Comparison of ENCODE assay signal across 1 cellular context in the genomic region with DNA sequence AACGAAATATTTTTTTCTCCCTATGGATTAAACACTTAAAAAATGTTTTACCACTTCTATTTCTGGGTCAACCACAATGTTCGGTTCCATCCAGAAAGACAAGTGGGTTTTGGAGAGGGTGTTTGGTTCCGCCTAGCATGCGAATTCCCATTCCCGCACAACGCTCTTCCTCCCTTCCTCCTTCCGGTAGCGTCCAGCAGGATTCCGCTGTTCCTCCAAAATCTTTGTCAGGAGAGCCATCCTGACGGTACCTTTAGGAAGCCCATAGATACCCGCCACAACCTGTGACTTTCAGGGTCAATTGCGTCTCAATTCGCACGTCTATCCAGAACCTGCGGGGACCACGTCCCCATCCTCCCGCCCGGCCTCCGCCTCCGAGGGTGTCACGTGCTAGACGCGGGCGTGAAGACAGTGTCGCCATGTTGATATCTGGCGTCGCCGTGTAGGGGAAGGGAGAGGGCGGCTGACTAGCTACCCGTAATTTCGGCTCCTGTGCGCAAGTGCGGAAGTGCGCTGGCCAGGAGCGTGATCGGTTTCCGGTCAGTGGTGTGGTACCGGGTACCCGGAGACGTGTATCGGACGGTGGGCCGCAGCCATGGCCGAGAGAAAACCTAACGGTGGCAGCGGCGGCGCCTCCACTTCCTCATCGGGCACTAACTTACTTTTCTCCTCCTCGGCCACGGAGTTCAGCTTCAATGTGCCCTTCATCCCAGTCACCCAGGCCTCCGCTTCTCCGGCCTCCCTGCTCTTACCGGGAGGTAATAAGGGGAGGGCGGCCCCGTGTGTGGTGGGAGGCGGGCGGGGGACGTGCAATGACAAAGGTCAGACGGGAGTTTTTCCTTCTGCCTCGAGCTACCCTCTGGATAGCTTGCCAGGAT.
A peak's percentile ranks its signal among the peaks of the same experiment; 100 is the strongest.
TF ChIP-seq lines count a peak whose summit lies in the region.

A gene (plus strand): TSS at position 543 of the 878 bp plus-strand sequence. CDS start 53 bp downstream, at position 596.

TF ChIP-seq in GM12878, 131 proteins besides CTCF, POLR2A, EP300 and RAD21 (continued from another document and continues in another):
- TF ChIP-seq, protein P1, sequence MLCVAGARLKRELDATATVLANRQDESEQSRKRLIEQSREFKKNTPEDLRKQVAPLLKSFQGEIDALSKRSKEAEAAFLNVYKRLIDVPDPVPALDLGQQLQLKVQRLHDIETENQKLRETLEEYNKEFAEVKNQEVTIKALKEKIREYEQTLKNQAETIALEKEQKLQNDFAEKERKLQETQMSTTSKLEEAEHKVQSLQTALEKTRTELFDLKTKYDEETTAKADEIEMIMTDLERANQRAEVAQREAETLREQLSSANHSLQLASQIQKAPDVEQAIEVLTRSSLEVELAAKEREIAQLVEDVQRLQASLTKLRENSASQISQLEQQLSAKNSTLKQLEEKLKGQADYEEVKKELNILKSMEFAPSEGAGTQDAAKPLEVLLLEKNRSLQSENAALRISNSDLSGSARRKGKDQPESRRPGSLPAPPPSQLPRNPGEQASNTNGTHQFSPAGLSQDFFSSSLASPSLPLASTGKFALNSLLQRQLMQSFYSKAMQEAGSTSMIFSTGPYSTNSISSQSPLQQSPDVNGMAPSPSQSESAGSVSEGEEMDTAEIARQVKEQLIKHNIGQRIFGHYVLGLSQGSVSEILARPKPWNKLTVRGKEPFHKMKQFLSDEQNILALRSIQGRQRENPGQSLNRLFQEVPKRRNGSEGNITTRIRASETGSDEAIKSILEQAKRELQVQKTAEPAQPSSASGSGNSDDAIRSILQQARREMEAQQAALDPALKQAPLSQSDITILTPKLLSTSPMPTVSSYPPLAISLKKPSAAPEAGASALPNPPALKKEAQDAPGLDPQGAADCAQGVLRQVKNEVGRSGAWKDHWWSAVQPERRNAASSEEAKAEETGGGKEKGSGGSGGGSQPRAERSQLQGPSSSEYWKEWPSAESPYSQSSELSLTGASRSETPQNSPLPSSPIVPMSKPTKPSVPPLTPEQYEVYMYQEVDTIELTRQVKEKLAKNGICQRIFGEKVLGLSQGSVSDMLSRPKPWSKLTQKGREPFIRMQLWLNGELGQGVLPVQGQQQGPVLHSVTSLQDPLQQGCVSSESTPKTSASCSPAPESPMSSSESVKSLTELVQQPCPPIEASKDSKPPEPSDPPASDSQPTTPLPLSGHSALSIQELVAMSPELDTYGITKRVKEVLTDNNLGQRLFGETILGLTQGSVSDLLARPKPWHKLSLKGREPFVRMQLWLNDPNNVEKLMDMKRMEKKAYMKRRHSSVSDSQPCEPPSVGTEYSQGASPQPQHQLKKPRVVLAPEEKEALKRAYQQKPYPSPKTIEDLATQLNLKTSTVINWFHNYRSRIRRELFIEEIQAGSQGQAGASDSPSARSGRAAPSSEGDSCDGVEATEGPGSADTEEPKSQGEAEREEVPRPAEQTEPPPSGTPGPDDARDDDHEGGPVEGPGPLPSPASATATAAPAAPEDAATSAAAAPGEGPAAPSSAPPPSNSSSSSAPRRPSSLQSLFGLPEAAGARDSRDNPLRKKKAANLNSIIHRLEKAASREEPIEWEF (IDR thresholded peaks at IDR 0.05; ENCODE audit: insufficient replicate concordance, low read depth, low read length), result no peak
- TF ChIP-seq ZBED1 (IDR thresholded peaks at IDR 0.05; ENCODE audit: borderline replicate concordance), result no peak
- TF ChIP-seq, protein P2, sequence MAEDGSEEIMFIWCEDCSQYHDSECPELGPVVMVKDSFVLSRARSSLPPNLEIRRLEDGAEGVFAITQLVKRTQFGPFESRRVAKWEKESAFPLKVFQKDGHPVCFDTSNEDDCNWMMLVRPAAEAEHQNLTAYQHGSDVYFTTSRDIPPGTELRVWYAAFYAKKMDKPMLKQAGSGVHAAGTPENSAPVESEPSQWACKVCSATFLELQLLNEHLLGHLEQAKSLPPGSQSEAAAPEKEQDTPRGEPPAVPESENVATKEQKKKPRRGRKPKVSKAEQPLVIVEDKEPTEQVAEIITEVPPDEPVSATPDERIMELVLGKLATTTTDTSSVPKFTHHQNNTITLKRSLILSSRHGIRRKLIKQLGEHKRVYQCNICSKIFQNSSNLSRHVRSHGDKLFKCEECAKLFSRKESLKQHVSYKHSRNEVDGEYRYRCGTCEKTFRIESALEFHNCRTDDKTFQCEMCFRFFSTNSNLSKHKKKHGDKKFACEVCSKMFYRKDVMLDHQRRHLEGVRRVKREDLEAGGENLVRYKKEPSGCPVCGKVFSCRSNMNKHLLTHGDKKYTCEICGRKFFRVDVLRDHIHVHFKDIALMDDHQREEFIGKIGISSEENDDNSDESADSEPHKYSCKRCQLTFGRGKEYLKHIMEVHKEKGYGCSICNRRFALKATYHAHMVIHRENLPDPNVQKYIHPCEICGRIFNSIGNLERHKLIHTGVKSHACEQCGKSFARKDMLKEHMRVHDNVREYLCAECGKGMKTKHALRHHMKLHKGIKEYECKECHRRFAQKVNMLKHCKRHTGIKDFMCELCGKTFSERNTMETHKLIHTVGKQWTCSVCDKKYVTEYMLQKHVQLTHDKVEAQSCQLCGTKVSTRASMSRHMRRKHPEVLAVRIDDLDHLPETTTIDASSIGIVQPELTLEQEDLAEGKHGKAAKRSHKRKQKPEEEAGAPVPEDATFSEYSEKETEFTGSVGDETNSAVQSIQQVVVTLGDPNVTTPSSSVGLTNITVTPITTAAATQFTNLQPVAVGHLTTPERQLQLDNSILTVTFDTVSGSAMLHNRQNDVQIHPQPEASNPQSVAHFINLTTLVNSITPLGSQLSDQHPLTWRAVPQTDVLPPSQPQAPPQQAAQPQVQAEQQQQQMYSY (CRISPR knock-in tag; IDR thresholded peaks at IDR 0.05), result 0 out of 2 replicates have a peak, but pooled peaks have one; percentile 27
- TF ChIP-seq CBX3 (IDR thresholded peaks at IDR 0.05; ENCODE audit: borderline replicate concordance, low read depth), result no peak
- peak; percentile 97 for TF ChIP-seq IKZF1 (conservative IDR thresholded peaks at IDR 0.05)
- no peak for TF ChIP-seq NR2C2 (IDR thresholded peaks at IDR 0.05; ENCODE audit: borderline replicate concordance, control insufficient read depth, insufficient read length, low read depth)
- 0 out of 2 replicates have a peak, but pooled peaks have one; percentile 34 for TF ChIP-seq ESRRA (IDR thresholded peaks at IDR 0.05; ENCODE audit: low read length)
- peak; percentile 79; the same call in 1 of the 2 replicates for TF ChIP-seq NBN (IDR thresholded peaks at IDR 0.05)
- TF ChIP-seq, protein P3, sequence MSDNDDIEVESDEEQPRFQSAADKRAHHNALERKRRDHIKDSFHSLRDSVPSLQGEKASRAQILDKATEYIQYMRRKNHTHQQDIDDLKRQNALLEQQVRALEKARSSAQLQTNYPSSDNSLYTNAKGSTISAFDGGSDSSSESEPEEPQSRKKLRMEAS (IDR thresholded peaks at IDR 0.05; ENCODE audit: low read depth, low read length), result peak; percentile 91
- peak; percentile 32; the same call in 1 of the 2 replicates for TF ChIP-seq SREBF2 (IDR thresholded peaks at IDR 0.05; ENCODE audit: low read length)
- TF ChIP-seq ZNF622 (IDR thresholded peaks at IDR 0.05), result no peak
- 0 out of 2 replicates have a peak, but pooled peaks have one; percentile 10 for TF ChIP-seq ASH2L (IDR thresholded peaks at IDR 0.05; ENCODE audit: borderline replicate concordance, low read depth)
- no peak for TF ChIP-seq JUND (IDR thresholded peaks at IDR 0.05; ENCODE audit: low read depth, low read length)
- no peak for TF ChIP-seq MEF2A (IDR thresholded peaks at IDR 0.05; ENCODE audit: insufficient read depth, low read depth, low read length)
- TF ChIP-seq NFIC (IDR thresholded peaks at IDR 0.05; ENCODE audit: low read depth, low read length), result no peak
- TF ChIP-seq SMC3 (IDR thresholded peaks at IDR 0.05; ENCODE audit: borderline replicate concordance, low read length), result 0 out of 2 replicates have a peak, but pooled peaks have one; percentile 3
- TF ChIP-seq HCFC1 (IDR thresholded peaks at IDR 0.05; ENCODE audit: low read length), result peak; percentile 85
- TF ChIP-seq ZNF384 (IDR thresholded peaks at IDR 0.05; ENCODE audit: borderline replicate concordance, low read depth, low read length), result no peak
- no peak for TF ChIP-seq FOXM1 (IDR thresholded peaks at IDR 0.05; ENCODE audit: low read depth, low read length)
- TF ChIP-seq HDAC2 (IDR thresholded peaks at IDR 0.05), result no peak
- peak; percentile 88 for TF ChIP-seq NRF1 (conservative IDR thresholded peaks at IDR 0.05; ENCODE audit: low read depth, low read length)
- TF ChIP-seq, protein P4, sequence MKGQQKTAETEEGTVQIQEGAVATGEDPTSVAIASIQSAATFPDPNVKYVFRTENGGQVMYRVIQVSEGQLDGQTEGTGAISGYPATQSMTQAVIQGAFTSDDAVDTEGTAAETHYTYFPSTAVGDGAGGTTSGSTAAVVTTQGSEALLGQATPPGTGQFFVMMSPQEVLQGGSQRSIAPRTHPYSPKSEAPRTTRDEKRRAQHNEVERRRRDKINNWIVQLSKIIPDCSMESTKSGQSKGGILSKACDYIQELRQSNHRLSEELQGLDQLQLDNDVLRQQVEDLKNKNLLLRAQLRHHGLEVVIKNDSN (IDR thresholded peaks at IDR 0.05; ENCODE audit: borderline replicate concordance, extremely low read length, insufficient read depth, low read depth, low read length), result peak; percentile 97
- TF ChIP-seq KAT2A (conservative IDR thresholded peaks at IDR 0.05; ENCODE audit: control insufficient read depth, low read depth, low read length), result no peak
- peak; percentile 74 for TF ChIP-seq SIX5 (IDR thresholded peaks at IDR 0.05; ENCODE audit: low read depth, low read length, severe bottlenecking)
- TF ChIP-seq, protein P5, sequence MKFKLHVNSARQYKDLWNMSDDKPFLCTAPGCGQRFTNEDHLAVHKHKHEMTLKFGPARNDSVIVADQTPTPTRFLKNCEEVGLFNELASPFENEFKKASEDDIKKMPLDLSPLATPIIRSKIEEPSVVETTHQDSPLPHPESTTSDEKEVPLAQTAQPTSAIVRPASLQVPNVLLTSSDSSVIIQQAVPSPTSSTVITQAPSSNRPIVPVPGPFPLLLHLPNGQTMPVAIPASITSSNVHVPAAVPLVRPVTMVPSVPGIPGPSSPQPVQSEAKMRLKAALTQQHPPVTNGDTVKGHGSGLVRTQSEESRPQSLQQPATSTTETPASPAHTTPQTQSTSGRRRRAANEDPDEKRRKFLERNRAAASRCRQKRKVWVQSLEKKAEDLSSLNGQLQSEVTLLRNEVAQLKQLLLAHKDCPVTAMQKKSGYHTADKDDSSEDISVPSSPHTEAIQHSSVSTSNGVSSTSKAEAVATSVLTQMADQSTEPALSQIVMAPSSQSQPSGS (IDR thresholded peaks at IDR 0.05; ENCODE audit: low read length), result no peak
- TF ChIP-seq ATF7 (IDR thresholded peaks at IDR 0.05; ENCODE audit: low read depth), result peak; percentile 58; the same call in 1 of the 2 replicates
- TF ChIP-seq, protein P6, sequence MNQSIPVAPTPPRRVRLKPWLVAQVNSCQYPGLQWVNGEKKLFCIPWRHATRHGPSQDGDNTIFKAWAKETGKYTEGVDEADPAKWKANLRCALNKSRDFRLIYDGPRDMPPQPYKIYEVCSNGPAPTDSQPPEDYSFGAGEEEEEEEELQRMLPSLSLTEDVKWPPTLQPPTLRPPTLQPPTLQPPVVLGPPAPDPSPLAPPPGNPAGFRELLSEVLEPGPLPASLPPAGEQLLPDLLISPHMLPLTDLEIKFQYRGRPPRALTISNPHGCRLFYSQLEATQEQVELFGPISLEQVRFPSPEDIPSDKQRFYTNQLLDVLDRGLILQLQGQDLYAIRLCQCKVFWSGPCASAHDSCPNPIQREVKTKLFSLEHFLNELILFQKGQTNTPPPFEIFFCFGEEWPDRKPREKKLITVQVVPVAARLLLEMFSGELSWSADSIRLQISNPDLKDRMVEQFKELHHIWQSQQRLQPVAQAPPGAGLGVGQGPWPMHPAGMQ (IDR thresholded peaks at IDR 0.05; ENCODE audit: borderline replicate concordance), result no peak
- peak; percentile 64; the same call in 1 of the 2 replicates for TF ChIP-seq CREB1 (IDR thresholded peaks at IDR 0.05; ENCODE audit: low read depth)
- TF ChIP-seq, protein P7, sequence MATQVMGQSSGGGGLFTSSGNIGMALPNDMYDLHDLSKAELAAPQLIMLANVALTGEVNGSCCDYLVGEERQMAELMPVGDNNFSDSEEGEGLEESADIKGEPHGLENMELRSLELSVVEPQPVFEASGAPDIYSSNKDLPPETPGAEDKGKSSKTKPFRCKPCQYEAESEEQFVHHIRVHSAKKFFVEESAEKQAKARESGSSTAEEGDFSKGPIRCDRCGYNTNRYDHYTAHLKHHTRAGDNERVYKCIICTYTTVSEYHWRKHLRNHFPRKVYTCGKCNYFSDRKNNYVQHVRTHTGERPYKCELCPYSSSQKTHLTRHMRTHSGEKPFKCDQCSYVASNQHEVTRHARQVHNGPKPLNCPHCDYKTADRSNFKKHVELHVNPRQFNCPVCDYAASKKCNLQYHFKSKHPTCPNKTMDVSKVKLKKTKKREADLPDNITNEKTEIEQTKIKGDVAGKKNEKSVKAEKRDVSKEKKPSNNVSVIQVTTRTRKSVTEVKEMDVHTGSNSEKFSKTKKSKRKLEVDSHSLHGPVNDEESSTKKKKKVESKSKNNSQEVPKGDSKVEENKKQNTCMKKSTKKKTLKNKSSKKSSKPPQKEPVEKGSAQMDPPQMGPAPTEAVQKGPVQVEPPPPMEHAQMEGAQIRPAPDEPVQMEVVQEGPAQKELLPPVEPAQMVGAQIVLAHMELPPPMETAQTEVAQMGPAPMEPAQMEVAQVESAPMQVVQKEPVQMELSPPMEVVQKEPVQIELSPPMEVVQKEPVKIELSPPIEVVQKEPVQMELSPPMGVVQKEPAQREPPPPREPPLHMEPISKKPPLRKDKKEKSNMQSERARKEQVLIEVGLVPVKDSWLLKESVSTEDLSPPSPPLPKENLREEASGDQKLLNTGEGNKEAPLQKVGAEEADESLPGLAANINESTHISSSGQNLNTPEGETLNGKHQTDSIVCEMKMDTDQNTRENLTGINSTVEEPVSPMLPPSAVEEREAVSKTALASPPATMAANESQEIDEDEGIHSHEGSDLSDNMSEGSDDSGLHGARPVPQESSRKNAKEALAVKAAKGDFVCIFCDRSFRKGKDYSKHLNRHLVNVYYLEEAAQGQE (IDR thresholded peaks at IDR 0.05; ENCODE audit: low read depth, low read length), result no peak
- TF ChIP-seq STAT1 (conservative IDR thresholded peaks at IDR 0.05), result no peak; the same call in 1 of the 2 replicates
- TF ChIP-seq POU2F2 (IDR thresholded peaks at IDR 0.05; ENCODE audit: borderline replicate concordance, low read depth, low read length), result peak; percentile 57; the same call in 1 of the 3 replicates
- TF ChIP-seq CREM (IDR thresholded peaks at IDR 0.05; ENCODE audit: low read depth), result peak; percentile 87
- TF ChIP-seq, protein P8, sequence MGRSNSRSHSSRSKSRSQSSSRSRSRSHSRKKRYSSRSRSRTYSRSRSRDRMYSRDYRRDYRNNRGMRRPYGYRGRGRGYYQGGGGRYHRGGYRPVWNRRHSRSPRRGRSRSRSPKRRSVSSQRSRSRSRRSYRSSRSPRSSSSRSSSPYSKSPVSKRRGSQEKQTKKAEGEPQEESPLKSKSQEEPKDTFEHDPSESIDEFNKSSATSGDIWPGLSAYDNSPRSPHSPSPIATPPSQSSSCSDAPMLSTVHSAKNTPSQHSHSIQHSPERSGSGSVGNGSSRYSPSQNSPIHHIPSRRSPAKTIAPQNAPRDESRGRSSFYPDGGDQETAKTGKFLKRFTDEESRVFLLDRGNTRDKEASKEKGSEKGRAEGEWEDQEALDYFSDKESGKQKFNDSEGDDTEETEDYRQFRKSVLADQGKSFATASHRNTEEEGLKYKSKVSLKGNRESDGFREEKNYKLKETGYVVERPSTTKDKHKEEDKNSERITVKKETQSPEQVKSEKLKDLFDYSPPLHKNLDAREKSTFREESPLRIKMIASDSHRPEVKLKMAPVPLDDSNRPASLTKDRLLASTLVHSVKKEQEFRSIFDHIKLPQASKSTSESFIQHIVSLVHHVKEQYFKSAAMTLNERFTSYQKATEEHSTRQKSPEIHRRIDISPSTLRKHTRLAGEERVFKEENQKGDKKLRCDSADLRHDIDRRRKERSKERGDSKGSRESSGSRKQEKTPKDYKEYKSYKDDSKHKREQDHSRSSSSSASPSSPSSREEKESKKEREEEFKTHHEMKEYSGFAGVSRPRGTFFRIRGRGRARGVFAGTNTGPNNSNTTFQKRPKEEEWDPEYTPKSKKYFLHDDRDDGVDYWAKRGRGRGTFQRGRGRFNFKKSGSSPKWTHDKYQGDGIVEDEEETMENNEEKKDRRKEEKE (IDR thresholded peaks at IDR 0.05), result no peak
- TF ChIP-seq EGR1 (IDR thresholded peaks at IDR 0.05; ENCODE audit: borderline replicate concordance in 1 of 2, low read depth in 2 of 2, low read length in 2 of 2), result peak in 1 of 2 experiments; percentile 91; a peak in 2 of 3 replicates
